ENCODE assay signal across 30 cellular contexts in genomic region chr18:668263-668662, GRCh38. TPM values are rescaled to one million over a fixed set of nuclear protein-coding genes. Genes with fewer than 3 reads are reported as not detected.
A peak's percentile ranks its signal among the peaks of the same experiment; 100 is the strongest.
DNase-seq lines count a peak whose midpoint lies in the region; ATAC-seq and TF ChIP-seq lines count a peak whose summit lies in the region.
"Had no signal": no experiment of that assay in that cellular context is flagged by ENCODE, and none has a peak within 500 bp of the region (broad histone marks: within the 10 kb centered on the region; RNA-seq: fewer than 3 reads in every experiment).

No MANE protein-coding gene starts in this region.

- peaks cover 51% of the 10 kb centered on the region for H3K36me3 Mint-ChIP-seq in activated T-helper 1 cell treated with anti-CD3 and anti-CD28 coated beads, Interleukin-12 subunit alpha, Interleukin-12 subunit beta, Interleukin-2, Interleukin-4 antibody, amounts not matched to agents 30 ng/mL and 10 ng/mL and 1 ng/mL, durations not matched to agents 14 hours and 24 hours and 36 hours (ENCODE audit: low read depth)

- no peak overlapping the region for H3K4me3 Mint-ChIP-seq in activated T-helper 1 cell treated with anti-CD3 and anti-CD28 coated beads, Interleukin-12 subunit alpha, Interleukin-12 subunit beta, Interleukin-2, Interleukin-4 antibody, amounts not matched to agents 30 ng/mL and 10 ng/mL and 1 ng/mL, durations not matched to agents 14 hours and 24 hours and 36 hours
- H3K4me3 Mint-ChIP-seq: activated CD4-positive, alpha-beta memory T cell treated with anti-CD3 and anti-CD28 coated beads for 36 hours; dendritic cell treated with granulocyte-macrophage colony-stimulating factor and Interleukin-4, amounts not matched to agents 40 ng/mL and 50 ng/mL, for 4 days; naive thymus-derived CD8-positive, alpha-beta T cell had no signal

- TF ChIP-seq CTCF in cardiac muscle cell (IDR thresholded peaks at IDR 0.05; ENCODE audit: low read depth, low read length) (no peak), left ventricle myocardium inferior (IDR thresholded peaks at IDR 0.05; ENCODE audit: borderline replicate concordance) (no peak), osteoblast (IDR thresholded peaks at IDR 0.05; ENCODE audit: extremely low read depth, low read depth, low read length) (no peak)

- no peaks in the 10 kb centered on the region for H3K27me3 Mint-ChIP-seq in activated T-helper 1 cell treated with anti-CD3 and anti-CD28 coated beads, Interleukin-12 subunit alpha, Interleukin-12 subunit beta, Interleukin-2, Interleukin-4 antibody, amounts not matched to agents 30 ng/mL and 10 ng/mL and 1 ng/mL, durations not matched to agents 14 hours and 24 hours and 36 hours (ENCODE audit: insufficient read depth)
- H3K27me3 Mint-ChIP-seq: activated CD4-positive, alpha-beta memory T cell treated with anti-CD3 and anti-CD28 coated beads for 36 hours; dendritic cell treated with granulocyte-macrophage colony-stimulating factor and Interleukin-4, amounts not matched to agents 40 ng/mL and 50 ng/mL, for 4 days; naive thymus-derived CD8-positive, alpha-beta T cell had no signal

- TF ChIP-seq POLR2A in GM18505 (IDR thresholded peaks at IDR 0.05; ENCODE audit: borderline replicate concordance, extremely low read depth, insufficient read depth, insufficient read length) = no peak

- H4K20me1 ChIP-seq in osteoblast (ENCODE audit: insufficient read depth, low read length) = no peaks in the 10 kb centered on the region

- H3K79me2 ChIP-seq in osteoblast (ENCODE audit: insufficient read depth, low read length) = peaks cover 15% of the 10 kb centered on the region
- H3K79me2 ChIP-seq: parathyroid adenoma had no signal

- ATAC-seq in left lobe of liver (peak; percentile 65), GM18505 (IDR thresholded peaks at IDR 0.05; ENCODE audit: unreplicated experiment) (no peak)
- ATAC-seq: body of pancreas; naive thymus-derived CD8-positive, alpha-beta T cell; PC-3 had no signal

- no peaks in the 10 kb centered on the region for H3K9me3 Mint-ChIP-seq in activated T-helper 1 cell treated with anti-CD3 and anti-CD28 coated beads, Interleukin-12 subunit alpha, Interleukin-12 subunit beta, Interleukin-2, Interleukin-4 antibody, amounts not matched to agents 30 ng/mL and 10 ng/mL and 1 ng/mL, durations not matched to agents 14 hours and 24 hours and 36 hours

- no peaks in the 10 kb centered on the region for H3K9me3 ChIP-seq in cardiac muscle cell (ENCODE audit: low read depth)
- H3K9me3 ChIP-seq in left ventricle myocardium inferior (replicated peaks) = no peaks in the 10 kb centered on the region
- no peaks in the 10 kb centered on the region for H3K9me3 ChIP-seq in osteoblast (ENCODE audit: low read depth, low read length)
- H3K9me3 ChIP-seq: body of pancreas, esophagus muscularis mucosa, spleen, stomach, vagina had no signal

- H3K36me3 ChIP-seq in cardiac muscle cell = peaks cover 38% of the 10 kb centered on the region
- peaks cover 38% of the 10 kb centered on the region for H3K36me3 ChIP-seq in left ventricle myocardium inferior
- peaks cover 39% of the 10 kb centered on the region for H3K36me3 ChIP-seq in osteoblast (ENCODE audit: insufficient read depth, low read length)

- H3K4me2 ChIP-seq in osteoblast (ENCODE audit: insufficient read depth, low read length) = no peak overlapping the region

- peak overlapping the region; percentile 43 for H3K27ac Mint-ChIP-seq in activated T-helper 1 cell treated with anti-CD3 and anti-CD28 coated beads, Interleukin-12 subunit alpha, Interleukin-12 subunit beta, Interleukin-2, Interleukin-4 antibody, amounts not matched to agents 30 ng/mL and 10 ng/mL and 1 ng/mL, durations not matched to agents 14 hours and 24 hours and 36 hours
- H3K27ac Mint-ChIP-seq: activated CD4-positive, alpha-beta memory T cell treated with anti-CD3 and anti-CD28 coated beads for 36 hours; dendritic cell treated with granulocyte-macrophage colony-stimulating factor and Interleukin-4, amounts not matched to agents 40 ng/mL and 50 ng/mL, for 4 days had no signal

- H3K27me3 ChIP-seq in cardiac muscle cell = no peaks in the 10 kb centered on the region
- H3K27me3 ChIP-seq in left ventricle myocardium inferior (ENCODE audit: low read depth) = no peaks in the 10 kb centered on the region
- H3K27me3 ChIP-seq in osteoblast (ENCODE audit: insufficient read depth, low read length) = no peaks in the 10 kb centered on the region
- H3K27me3 ChIP-seq: body of pancreas, esophagus muscularis mucosa, spleen, stomach, vagina had no signal

- H3K4me3 ChIP-seq in cardiac muscle cell (no peak overlapping the region), left ventricle myocardium inferior (no peak overlapping the region), osteoblast (ENCODE audit: insufficient read depth, low read length) (no peak overlapping the region)
- H3K4me3 ChIP-seq: body of pancreas, esophagus muscularis mucosa, lung, SK-N-MC, spleen, stomach, vagina had no signal

- intact Hi-C loops in left ventricle myocardium inferior (cut with micrococcal nuclease) = no loop called here
- intact Hi-C loops in activated T-helper 1 cell treated with anti-CD3 and anti-CD28 coated beads, Interleukin-12 subunit alpha, Interleukin-12 subunit beta, Interleukin-2, Interleukin-4 antibody, amounts not matched to agents 30 ng/mL and 10 ng/mL and 1 ng/mL, durations not matched to agents 14 hours and 24 hours and 36 hours (cut with micrococcal nuclease) = no loop called here

- no peaks in the 10 kb centered on the region for H3K4me1 ChIP-seq in cardiac muscle cell (ENCODE audit: low read depth)
- peaks cover 5% of the 10 kb centered on the region for H3K4me1 ChIP-seq in left ventricle myocardium inferior
- no peaks in the 10 kb centered on the region for H3K4me1 ChIP-seq in osteoblast (ENCODE audit: insufficient read depth, low read length)
- H3K4me1 ChIP-seq: body of pancreas, parathyroid adenoma, spleen, stomach, vagina had no signal

- peak overlapping the region; percentile 4 for H3K27ac ChIP-seq in cardiac muscle cell
- H3K27ac ChIP-seq in left ventricle myocardium inferior (replicated peaks) = no peak overlapping the region
- H3K27ac ChIP-seq in osteoblast (ENCODE audit: low read depth, low read length) = no peak overlapping the region
- H3K27ac ChIP-seq: body of pancreas, esophagus muscularis mucosa, parathyroid adenoma, SK-N-MC, spleen, stomach, vagina had no signal

- no peak for DNase-seq in cardiac muscle cell (ENCODE audit: low read depth in 1 of 2, low spot score in 1 of 2)
- DNase-seq in left ventricle myocardium inferior = no peak
- no peak for DNase-seq in activated T-helper 1 cell treated with anti-CD3 and anti-CD28 coated beads, Interleukin-12 subunit alpha, Interleukin-12 subunit beta, Interleukin-2, Interleukin-4 antibody, amounts not matched to agents 30 ng/mL and 10 ng/mL and 1 ng/mL, durations not matched to agents 14 hours and 24 hours and 36 hours (ENCODE audit: low spot score)
- no peak for DNase-seq in left lobe of liver (ENCODE audit: low spot score)
- no peak for DNase-seq in osteoblast (ENCODE audit: insufficient read length, low spot score, missing footprints)
- no peak for DNase-seq in nucleus accumbens (lab: John Stamatoyannopoulos, UW)
- DNase-seq: activated CD4-positive, alpha-beta memory T cell treated with anti-CD3 and anti-CD28 coated beads for 36 hours; activated CD4-positive, CD25-positive, alpha-beta regulatory T cell; activated effector memory CD4-positive, alpha-beta T cell treated with anti-CD3 and anti-CD28 coated beads, Interleukin-2, amount 50 U/mL, for 16 hours; body of pancreas; foreskin fibroblast; GDM1; HCEC 1CT; Karpas-422; naive thymus-derived CD8-positive, alpha-beta T cell; NCI-H1417; NCI-H2029; NCI-H526; PC-3; right cardiac atrium; spleen; stimulated activated CD4-positive, alpha-beta T cell treated with anti-CD3 and anti-CD28 coated beads, Interleukin-2, amount 100 ng/mL, for 24 hours; stomach had no signal

- peaks cover 35% of the 10 kb centered on the region for H3K4me1 Mint-ChIP-seq in activated T-helper 1 cell treated with anti-CD3 and anti-CD28 coated beads, Interleukin-12 subunit alpha, Interleukin-12 subunit beta, Interleukin-2, Interleukin-4 antibody, amounts not matched to agents 30 ng/mL and 10 ng/mL and 1 ng/mL, durations not matched to agents 14 hours and 24 hours and 36 hours (ENCODE audit: low read depth)

- no peak overlapping the region for H2AFZ ChIP-seq in osteoblast (ENCODE audit: low read length)
- H2AFZ ChIP-seq: parathyroid adenoma had no signal

RNA-seq across cellular contexts. Expression of gene TYMS, which starts 10.8 kb away (rescaled TPM):
- 55.5 and 86.5 TPM in 2 replicates for total RNA-seq in cardiac muscle cell
- polyA plus RNA-seq in cardiac muscle cell = 177 and 231 TPM in 2 replicates
- total RNA-seq in left ventricle myocardium inferior = 3.1 TPM
- 246 and 257 TPM in 2 replicates for total RNA-seq in activated T-helper 1 cell treated with anti-CD3 and anti-CD28 coated beads, Interleukin-12 subunit alpha, Interleukin-12 subunit beta, Interleukin-2, Interleukin-4 antibody, amounts not matched to agents 30 ng/mL and 10 ng/mL and 1 ng/mL, durations not matched to agents 14 hours and 24 hours and 36 hours
- total RNA-seq in left lobe of liver = 1.7 TPM
- total RNA-seq in osteoblast = 4.7 and 5.3 TPM in 2 replicates
- total RNA-seq: naive thymus-derived CD8-positive, alpha-beta T cell had no signal

RNA-seq across cellular contexts. Expression of gene ENOSF1, which starts 44.2 kb away (rescaled TPM):
- total RNA-seq in cardiac muscle cell = 35.2 and 66.7 TPM in 2 replicates
- polyA plus RNA-seq in cardiac muscle cell = 72.0 and 72.9 TPM in 2 replicates
- 24.4 TPM for total RNA-seq in left ventricle myocardium inferior
- 84.4 and 96.1 TPM in 2 replicates for total RNA-seq in activated T-helper 1 cell treated with anti-CD3 and anti-CD28 coated beads, Interleukin-12 subunit alpha, Interleukin-12 subunit beta, Interleukin-2, Interleukin-4 antibody, amounts not matched to agents 30 ng/mL and 10 ng/mL and 1 ng/mL, durations not matched to agents 14 hours and 24 hours and 36 hours
- total RNA-seq in left lobe of liver = 77.4 TPM
- total RNA-seq in osteoblast = 47.0 and 56.3 TPM in 2 replicates
